Comparison of ENCODE assay signal across 11 cellular contexts in genomic region chr2:203682688-203683130, GRCh38. TPM values are rescaled to one million over a fixed set of nuclear protein-coding genes. Genes with fewer than 3 reads are reported as not detected.
DNase-seq lines count a peak whose midpoint lies in the region; ATAC-seq, FAIRE-seq and TF ChIP-seq lines count a peak whose summit lies in the region.
"Had no signal": no experiment of that assay in that cellular context is flagged by ENCODE, and none has a peak within 500 bp of the region (broad histone marks: within the 10 kb centered on the region; RNA-seq: fewer than 3 reads in every experiment).

No MANE protein-coding gene starts in this region.

- no peaks in the 10 kb centered on the region for H3K36me3 Mint-ChIP-seq in HFFc6 (ENCODE audit: low read depth)

- H3K4me3 Mint-ChIP-seq in HFFc6: peak overlapping the region; percentile 26; the same call in 1 of the 2 replicates
- H3K4me3 Mint-ChIP-seq: central memory CD8-positive, alpha-beta T cell had no signal

- H3K27ac Mint-ChIP-seq in HFFc6: peak overlapping the region; percentile 96

- FAIRE-seq in GM12892 (lab: Jason Lieb, UNC): no peak

- DNase-seq in HFFc6: peak; percentile 16
- peak; percentile 65 for DNase-seq in astrocyte of the spinal cord (ENCODE audit: low read depth, low spot score)
- DNase-seq in left cardiac atrium: peak; percentile 50
- DNase-seq in GM12892 (ENCODE audit: insufficient read length): no peak
- DNase-seq in stimulated activated CD4-positive, alpha-beta T cell treated with anti-CD3 and anti-CD28 coated beads, Interleukin-4, amount 100 ng/mL, for 4 hours: no peak
- no peak for DNase-seq in caudate nucleus (lab: John Stamatoyannopoulos, UW)
- DNase-seq in RKO (ENCODE audit: low spot score): no peak
- DNase-seq: NCI-H2029 treated with DMSO at 0.1 percent for 48 hours, retina had no signal

- H3K4me1 ChIP-seq in skeletal muscle tissue (ENCODE audit: control insufficient read depth in 3 of 3, insufficient read depth in 3 of 3, low read length in 3 of 3): peaks cover 43 to 52% (median 46%) of the 10 kb centered on the region in 3 donors

- peaks cover 88% of the 10 kb centered on the region for H3K4me1 Mint-ChIP-seq in HFFc6 (ENCODE audit: low read depth)

- no peak for TF ChIP-seq POLR2A in GM12892 (IDR thresholded peaks at IDR 0.05; ENCODE audit: low read depth, low read length)

- no peaks in the 10 kb centered on the region; the same call in 1 of the 2 replicates for H3K27me3 Mint-ChIP-seq in HFFc6 (ENCODE audit: insufficient read depth)
- H3K27me3 Mint-ChIP-seq: central memory CD8-positive, alpha-beta T cell had no signal

- TF ChIP-seq CTCF in HFFc6 (IDR thresholded peaks at IDR 0.05) (no peak), astrocyte of the spinal cord (IDR thresholded peaks at IDR 0.05; ENCODE audit: low read depth, low read length) (no peak)

- no peaks in the 10 kb centered on the region for H3K36me3 ChIP-seq in skeletal muscle tissue (ENCODE audit: control insufficient read depth in 3 of 3, insufficient read depth in 3 of 3, low read length in 3 of 3)

- in situ Hi-C loops in astrocyte of the spinal cord (cut with HindIII; ENCODE audit: low sequenced_read_pairs): no loop called here

- H3K4me3 ChIP-seq in astrocyte of the spinal cord (ENCODE audit: low read depth, low read length): no peak overlapping the region
- no peak overlapping the region for H3K4me3 ChIP-seq in skeletal muscle tissue (ENCODE audit: low read length in 3 of 3)

- peak; percentile 24 to 44 for ATAC-seq in left cardiac atrium

- H3K27ac ChIP-seq in skeletal muscle tissue (ENCODE audit: low read depth, low read length): peak overlapping the region; percentile 80
- no peak overlapping the region for H3K27ac ChIP-seq in caudate nucleus (ENCODE audit: low read depth, low read length)

- no peaks in the 10 kb centered on the region for H3K27me3 ChIP-seq in skeletal muscle tissue (ENCODE audit: control insufficient read depth in 3 of 3, insufficient read depth in 3 of 3, low read length in 3 of 3)

- H3K9ac ChIP-seq in skeletal muscle tissue (ENCODE audit: low read depth in 1 of 3, low read length in 3 of 3): no peak overlapping the region

- no peaks in the 10 kb centered on the region for H3K9me3 Mint-ChIP-seq in HFFc6
- H3K9me3 Mint-ChIP-seq: central memory CD8-positive, alpha-beta T cell had no signal

- intact Hi-C loops in left cardiac atrium (cut with DNase I): loop anchor here in 1 of 2 donors (10.0 kb wide), 1 partner anchor 148 kb away; the partner anchor contains the start of gene RAPH1

- no peaks in the 10 kb centered on the region for H3K9me3 ChIP-seq in skeletal muscle tissue (ENCODE audit: control insufficient read depth in 3 of 3, low read length in 3 of 3)

RNA-seq across cellular contexts. Expression of gene CD28, which starts 23.7 kb away (rescaled TPM):
- not detected for total RNA-seq in HFFc6 (2021; fragmentation: NEBNext Ultra II Directional; extraction: Animal tissue kit (Norgen Biotek cat#: 25700))
- 1 to 10 TPM; 2.5 to 2.9 TPM for total RNA-seq in left cardiac atrium
- 4.2 TPM for total RNA-seq in skeletal muscle tissue
- 5.8 TPM for polyA plus RNA-seq in GM12892 (2012; ENCODE audit: missing spikeins)

Comparison
In these comparisons a context has a peak if more than half of its experiments do, and no peak if none do; other contexts are left out.
1. DNase-seq: peak in HFFc6 (single experiment), astrocyte of the spinal cord (single experiment) and left cardiac atrium (single experiment); none in GM12892 (single experiment), stimulated activated CD4-positive, alpha-beta T cell treated with anti-CD3 and anti-CD28 coated beads, Interleukin-4, amount 100 ng/mL, for 4 hours (0 of 2), caudate nucleus (0 of 61) and RKO (single experiment).